ENCODE assay signal across 32 cellular contexts in genomic region chr12:52368494-52368893, GRCh38. TPM values are rescaled to one million over a fixed set of nuclear protein-coding genes. Genes with fewer than 3 reads are reported as not detected.
"Had no signal": no experiment of that assay in that cellular context is flagged by ENCODE, and none has a peak within 500 bp of the region (broad histone marks: within the 10 kb centered on the region; RNA-seq: fewer than 3 reads in every experiment).

No MANE protein-coding gene starts in this region.

- H3K4me2 ChIP-seq: smooth muscle cell had no signal

- ATAC-seq: left cardiac atrium; left lobe of liver; left ventricle myocardium superior; lower lobe of right lung; naive thymus-derived CD8-positive, alpha-beta T cell; right lobe of liver; stimulated activated memory B cell treated with anti-CD40 and anti-IgM and Interleukin-4, amounts not matched to agents 10 μg/mL and 1 μg/mL and 100 μg/mL, for 72 hours; stimulated activated naive CD8-positive, alpha-beta T cell treated with anti-CD3 and anti-CD28 coated beads, Interleukin-15, amount 100 ng/mL, for 72 hours had no signal

- H3K9me3 ChIP-seq: lower lobe of right lung, neutrophil, ovary, right atrium auricular region, right lobe of liver, tibial nerve, uterus had no signal

- H3K27me3 ChIP-seq: ovary, right atrium auricular region, right lobe of liver, uterus had no signal

- H3K27ac ChIP-seq: lower lobe of right lung, neutrophil, ovary, right atrium auricular region, right lobe of liver, tibial nerve, uterus had no signal

- DNase-seq: islet precursor cell; left cardiac atrium; left ventricle myocardium superior; lower lobe of right lung; mammary epithelial cell; mesenchymal stem cell; naive thymus-derived CD8-positive, alpha-beta T cell; occipital lobe; ovary; right lobe of liver; stimulated activated CD4-positive, alpha-beta T cell treated with anti-CD3 and anti-CD28 coated beads, Interleukin-1b, Interleukin-23, amount 100 ng/mL, for 48 hours; stimulated activated CD4-positive, alpha-beta T cell treated with anti-CD3 and anti-CD28 coated beads, Interleukin-2, amount 100 ng/mL, for 48 hours; stimulated activated CD4-positive, alpha-beta T cell treated with anti-CD3 and anti-CD28 coated beads, Interleukin-4, amount 100 ng/mL, for 4 hours; stimulated activated CD8-positive, alpha-beta memory T cell treated with anti-CD3 and anti-CD28 coated beads, Interleukin-4, amount 100 ng/mL, for 48 hours; stimulated activated naive CD4-positive, alpha-beta T cell treated with Interleukin-2 at 50 U/mL for 16 hours; stimulated activated naive CD8-positive, alpha-beta T cell treated with anti-CD3 and anti-CD28 coated beads, Interleukin-15, amount 100 ng/mL, for 72 hours; substantia nigra; uterus had no signal

- H3K36me3 ChIP-seq: lower lobe of right lung, neutrophil, ovary, right atrium auricular region, right lobe of liver, tibial nerve, uterus had no signal

- H3K4me1 ChIP-seq: lower lobe of right lung, right atrium auricular region, uterus had no signal

- H3K4me3 ChIP-seq: lower lobe of right lung, ovary, right atrium auricular region, right lobe of liver, smooth muscle cell, tibial nerve, uterus had no signal

RNA-seq across cellular contexts. Expression of gene KRT85, which starts 1.2 kb away (rescaled TPM):
- total RNA-seq: left cardiac atrium; left lobe of liver; left ventricle myocardium superior; lower lobe of right lung; mammary epithelial cell; mucosa of gallbladder; naive thymus-derived CD8-positive, alpha-beta T cell; neural crest cell; occipital lobe; ovary; progenitor cell of endocrine pancreas; renal cortical epithelial cell; right atrium auricular region; right lobe of liver; smooth muscle cell; temporal lobe; tibial nerve; ureter had no signal

RNA-seq across cellular contexts. Expression of gene KRT84, which starts 17.0 kb away (rescaled TPM):
- total RNA-seq: left cardiac atrium; left lobe of liver; left ventricle myocardium superior; lower lobe of right lung; mucosa of gallbladder; naive thymus-derived CD8-positive, alpha-beta T cell; neural crest cell; occipital lobe; ovary; progenitor cell of endocrine pancreas; pulmonary artery endothelial cell; renal cortical epithelial cell; right lobe of liver; skeletal muscle tissue; temporal lobe; tibial nerve; ureter had no signal

RNA-seq across cellular contexts. Expression of gene KRT82, which starts 37.6 kb away (rescaled TPM):
- total RNA-seq: left cardiac atrium; left lobe of liver; left ventricle myocardium superior; lower lobe of right lung; mammary epithelial cell; mucosa of gallbladder; naive thymus-derived CD8-positive, alpha-beta T cell; neural crest cell; occipital lobe; ovary; progenitor cell of endocrine pancreas; pulmonary artery endothelial cell; renal cortical epithelial cell; right atrium auricular region; right lobe of liver; skeletal muscle tissue; smooth muscle cell; temporal lobe; tibial nerve; ureter; uterus had no signal

RNA-seq across cellular contexts. Expression of gene KRT83, which starts 47.3 kb away (rescaled TPM):
- total RNA-seq: left cardiac atrium; left lobe of liver; left ventricle myocardium superior; lower lobe of right lung; mucosa of gallbladder; naive thymus-derived CD8-positive, alpha-beta T cell; neural crest cell; occipital lobe; ovary; progenitor cell of endocrine pancreas; pulmonary artery endothelial cell; renal cortical epithelial cell; right atrium auricular region; right lobe of liver; skeletal muscle tissue; smooth muscle cell; temporal lobe; tibial nerve; ureter had no signal
